1 cellular context compared by ENCODE assay signal in genomic region chr17:38617967-38618760, GRCh38.
TF ChIP-seq lines count a peak whose summit lies in the region.

No MANE protein-coding gene starts in this region.

TF ChIP-seq in HepG2, 621 proteins besides CTCF, POLR2A, EP300 and RAD21 (continued from another document and continues in another):
- peak; percentile 34; the same call in 1 of the 2 replicates for TF ChIP-seq ZNF770 (CRISPR knock-in tag; IDR thresholded peaks at IDR 0.05)
- TF ChIP-seq MTA3 (CRISPR knock-in tag; IDR thresholded peaks at IDR 0.05), result no peak
- TF ChIP-seq, protein P1, sequence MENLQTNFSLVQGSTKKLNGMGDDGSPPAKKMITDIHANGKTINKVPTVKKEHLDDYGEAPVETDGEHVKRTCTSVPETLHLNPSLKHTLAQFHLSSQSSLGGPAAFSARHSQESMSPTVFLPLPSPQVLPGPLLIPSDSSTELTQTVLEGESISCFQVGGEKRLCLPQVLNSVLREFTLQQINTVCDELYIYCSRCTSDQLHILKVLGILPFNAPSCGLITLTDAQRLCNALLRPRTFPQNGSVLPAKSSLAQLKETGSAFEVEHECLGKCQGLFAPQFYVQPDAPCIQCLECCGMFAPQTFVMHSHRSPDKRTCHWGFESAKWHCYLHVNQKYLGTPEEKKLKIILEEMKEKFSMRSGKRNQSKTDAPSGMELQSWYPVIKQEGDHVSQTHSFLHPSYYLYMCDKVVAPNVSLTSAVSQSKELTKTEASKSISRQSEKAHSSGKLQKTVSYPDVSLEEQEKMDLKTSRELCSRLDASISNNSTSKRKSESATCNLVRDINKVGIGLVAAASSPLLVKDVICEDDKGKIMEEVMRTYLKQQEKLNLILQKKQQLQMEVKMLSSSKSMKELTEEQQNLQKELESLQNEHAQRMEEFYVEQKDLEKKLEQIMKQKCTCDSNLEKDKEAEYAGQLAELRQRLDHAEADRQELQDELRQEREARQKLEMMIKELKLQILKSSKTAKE (CRISPR knock-in tag; IDR thresholded peaks at IDR 0.05; ENCODE audit: borderline replicate concordance), result peak; percentile 77; the same call in 1 of the 2 replicates
- TF ChIP-seq RORA (CRISPR knock-in tag; IDR thresholded peaks at IDR 0.05), result no peak
- no peak for TF ChIP-seq NBN (conservative IDR thresholded peaks at IDR 0.05)
- TF ChIP-seq ZBTB46 (CRISPR knock-in tag; IDR thresholded peaks at IDR 0.05; ENCODE audit: borderline replicate concordance), result no peak
- no peak for TF ChIP-seq RBM39 (IDR thresholded peaks at IDR 0.05; ENCODE audit: low read depth, low read length, poor library complexity, severe bottlenecking)
- no peak for TF ChIP-seq FOXK2 (IDR thresholded peaks at IDR 0.05)
- TF ChIP-seq ZNF773 (CRISPR knock-in tag; IDR thresholded peaks at IDR 0.05; ENCODE audit: borderline replicate concordance), result no peak
- TF ChIP-seq, protein P2, sequence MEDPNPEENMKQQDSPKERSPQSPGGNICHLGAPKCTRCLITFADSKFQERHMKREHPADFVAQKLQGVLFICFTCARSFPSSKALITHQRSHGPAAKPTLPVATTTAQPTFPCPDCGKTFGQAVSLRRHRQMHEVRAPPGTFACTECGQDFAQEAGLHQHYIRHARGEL (CRISPR knock-in tag; IDR thresholded peaks at IDR 0.05), result no peak
- TF ChIP-seq ZNF282 (IDR thresholded peaks at IDR 0.05; ENCODE audit: partially characterized antibody), result no peak
- TF ChIP-seq GPN1 (CRISPR knock-in tag; IDR thresholded peaks at IDR 0.05; ENCODE audit: borderline replicate concordance), result no peak
- TF ChIP-seq ZNF337 (CRISPR knock-in tag; IDR thresholded peaks at IDR 0.05; ENCODE audit: borderline replicate concordance, low read depth), result no peak
- TF ChIP-seq ZNF879 (CRISPR knock-in tag; IDR thresholded peaks at IDR 0.05), result no peak; the same call in 1 of the 2 replicates
- no peak for TF ChIP-seq SIN3A (IDR thresholded peaks at IDR 0.05; ENCODE audit: borderline replicate concordance, low read depth, low read length)
- peak; percentile 46; the same call in 1 of the 2 replicates for TF ChIP-seq HHEX (CRISPR knock-in tag; IDR thresholded peaks at IDR 0.05)
- no peak for TF ChIP-seq ZBTB1 (CRISPR knock-in tag; IDR thresholded peaks at IDR 0.05; ENCODE audit: borderline replicate concordance)
- no peak for TF ChIP-seq ZNF790 (CRISPR knock-in tag; IDR thresholded peaks at IDR 0.05; ENCODE audit: borderline replicate concordance)
- no peak for TF ChIP-seq ATF7 (IDR thresholded peaks at IDR 0.05)
- TF ChIP-seq ATF7 (CRISPR knock-in tag; IDR thresholded peaks at IDR 0.05), result no peak
- TF ChIP-seq CREBL2 (CRISPR knock-in tag; IDR thresholded peaks at IDR 0.05; ENCODE audit: borderline replicate concordance), result no peak
- TF ChIP-seq ZNF530 (CRISPR knock-in tag; IDR thresholded peaks at IDR 0.05; ENCODE audit: low read depth), result no peak
- TF ChIP-seq, protein P3, sequence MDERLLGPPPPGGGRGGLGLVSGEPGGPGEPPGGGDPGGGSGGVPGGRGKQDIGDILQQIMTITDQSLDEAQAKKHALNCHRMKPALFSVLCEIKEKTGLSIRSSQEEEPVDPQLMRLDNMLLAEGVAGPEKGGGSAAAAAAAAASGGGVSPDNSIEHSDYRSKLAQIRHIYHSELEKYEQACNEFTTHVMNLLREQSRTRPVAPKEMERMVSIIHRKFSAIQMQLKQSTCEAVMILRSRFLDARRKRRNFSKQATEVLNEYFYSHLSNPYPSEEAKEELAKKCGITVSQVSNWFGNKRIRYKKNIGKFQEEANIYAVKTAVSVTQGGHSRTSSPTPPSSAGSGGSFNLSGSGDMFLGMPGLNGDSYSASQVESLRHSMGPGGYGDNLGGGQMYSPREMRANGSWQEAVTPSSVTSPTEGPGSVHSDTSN (CRISPR knock-in tag; IDR thresholded peaks at IDR 0.05), result no peak
- no peak for TF ChIP-seq ZNF296 (CRISPR knock-in tag; conservative IDR thresholded peaks at IDR 0.05)
- TF ChIP-seq ZNF431 (CRISPR knock-in tag; IDR thresholded peaks at IDR 0.05; ENCODE audit: borderline replicate concordance, low read depth), result peak; percentile 57; the same call in 1 of the 2 replicates
- no peak for TF ChIP-seq ZNF180 (CRISPR knock-in tag; IDR thresholded peaks at IDR 0.05; ENCODE audit: borderline replicate concordance, low read depth)
- no peak for TF ChIP-seq SCMH1 (CRISPR knock-in tag; IDR thresholded peaks at IDR 0.05; ENCODE audit: borderline replicate concordance)
- no peak for TF ChIP-seq ZNF674 (CRISPR knock-in tag; IDR thresholded peaks at IDR 0.05; ENCODE audit: low read depth)
- peak; percentile 89 for TF ChIP-seq SALL1 (CRISPR knock-in tag; IDR thresholded peaks at IDR 0.05)
- no peak for TF ChIP-seq RFX1 (IDR thresholded peaks at IDR 0.05)
- TF ChIP-seq SRY (CRISPR knock-in tag; IDR thresholded peaks at IDR 0.05), result no peak
- TF ChIP-seq ZXDC (CRISPR knock-in tag; IDR thresholded peaks at IDR 0.05), result no peak
- peak; percentile 87; the same call in 1 of the 2 replicates for TF ChIP-seq NPAS2 (CRISPR knock-in tag; IDR thresholded peaks at IDR 0.05; ENCODE audit: borderline replicate concordance)
- no peak for TF ChIP-seq ZFP36 (IDR thresholded peaks at IDR 0.05; ENCODE audit: borderline replicate concordance, low read depth, low read length, partially characterized antibody)
- TF ChIP-seq BORCS8-MEF2B (CRISPR knock-in tag; IDR thresholded peaks at IDR 0.05), result peak; percentile 72; the same call in 1 of the 2 replicates
- TF ChIP-seq TCF12 (IDR thresholded peaks at IDR 0.05), result no peak
- peak; percentile 90 for TF ChIP-seq TCF12 (CRISPR knock-in tag; IDR thresholded peaks at IDR 0.05)
- TF ChIP-seq ZNF569 (CRISPR knock-in tag; IDR thresholded peaks at IDR 0.05; ENCODE audit: borderline replicate concordance), result no peak
- no peak; the same call in 1 of the 2 replicates for TF ChIP-seq ZNF639 (CRISPR knock-in tag; conservative IDR thresholded peaks at IDR 0.05)
- no peak for TF ChIP-seq FLYWCH1 (CRISPR knock-in tag; IDR thresholded peaks at IDR 0.05)
- no peak for TF ChIP-seq ZNF580 (CRISPR knock-in tag; IDR thresholded peaks at IDR 0.05; ENCODE audit: borderline replicate concordance, low read depth)
- no peak for TF ChIP-seq SSRP1 (CRISPR knock-in tag; IDR thresholded peaks at IDR 0.05)
- no peak for TF ChIP-seq SRF (IDR thresholded peaks at IDR 0.05; ENCODE audit: low read depth, low read length)
- no peak for TF ChIP-seq ZNF468 (CRISPR knock-in tag; IDR thresholded peaks at IDR 0.05)
- peak; percentile 9; the same call in 1 of the 2 replicates for TF ChIP-seq ZNF891 (CRISPR knock-in tag; IDR thresholded peaks at IDR 0.05)
- no peak for TF ChIP-seq SRSF4 (IDR thresholded peaks at IDR 0.05; ENCODE audit: low read depth, low read length, poor library complexity, severe bottlenecking)
- TF ChIP-seq PCBP1 (IDR thresholded peaks at IDR 0.05; ENCODE audit: borderline replicate concordance, low read depth, low read length), result no peak
- TF ChIP-seq ZBTB7B (CRISPR knock-in tag; IDR thresholded peaks at IDR 0.05), result peak; percentile 86
- no peak for TF ChIP-seq DBP (CRISPR knock-in tag; IDR thresholded peaks at IDR 0.05; ENCODE audit: not compliant biosample characterization)
- peak; percentile 64; the same call in 1 of the 2 replicates for TF ChIP-seq TOPORS (CRISPR knock-in tag; IDR thresholded peaks at IDR 0.05)
- TF ChIP-seq, protein P4, sequence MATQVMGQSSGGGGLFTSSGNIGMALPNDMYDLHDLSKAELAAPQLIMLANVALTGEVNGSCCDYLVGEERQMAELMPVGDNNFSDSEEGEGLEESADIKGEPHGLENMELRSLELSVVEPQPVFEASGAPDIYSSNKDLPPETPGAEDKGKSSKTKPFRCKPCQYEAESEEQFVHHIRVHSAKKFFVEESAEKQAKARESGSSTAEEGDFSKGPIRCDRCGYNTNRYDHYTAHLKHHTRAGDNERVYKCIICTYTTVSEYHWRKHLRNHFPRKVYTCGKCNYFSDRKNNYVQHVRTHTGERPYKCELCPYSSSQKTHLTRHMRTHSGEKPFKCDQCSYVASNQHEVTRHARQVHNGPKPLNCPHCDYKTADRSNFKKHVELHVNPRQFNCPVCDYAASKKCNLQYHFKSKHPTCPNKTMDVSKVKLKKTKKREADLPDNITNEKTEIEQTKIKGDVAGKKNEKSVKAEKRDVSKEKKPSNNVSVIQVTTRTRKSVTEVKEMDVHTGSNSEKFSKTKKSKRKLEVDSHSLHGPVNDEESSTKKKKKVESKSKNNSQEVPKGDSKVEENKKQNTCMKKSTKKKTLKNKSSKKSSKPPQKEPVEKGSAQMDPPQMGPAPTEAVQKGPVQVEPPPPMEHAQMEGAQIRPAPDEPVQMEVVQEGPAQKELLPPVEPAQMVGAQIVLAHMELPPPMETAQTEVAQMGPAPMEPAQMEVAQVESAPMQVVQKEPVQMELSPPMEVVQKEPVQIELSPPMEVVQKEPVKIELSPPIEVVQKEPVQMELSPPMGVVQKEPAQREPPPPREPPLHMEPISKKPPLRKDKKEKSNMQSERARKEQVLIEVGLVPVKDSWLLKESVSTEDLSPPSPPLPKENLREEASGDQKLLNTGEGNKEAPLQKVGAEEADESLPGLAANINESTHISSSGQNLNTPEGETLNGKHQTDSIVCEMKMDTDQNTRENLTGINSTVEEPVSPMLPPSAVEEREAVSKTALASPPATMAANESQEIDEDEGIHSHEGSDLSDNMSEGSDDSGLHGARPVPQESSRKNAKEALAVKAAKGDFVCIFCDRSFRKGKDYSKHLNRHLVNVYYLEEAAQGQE (IDR thresholded peaks at IDR 0.05; ENCODE audit: borderline replicate concordance in 1 of 2, low read depth in 1 of 2, low read length in 2 of 2), result no peak
- TF ChIP-seq ISL2 (CRISPR knock-in tag; IDR thresholded peaks at IDR 0.05), result peak; percentile 51
- TF ChIP-seq ZNF3 (CRISPR knock-in tag; IDR thresholded peaks at IDR 0.05), result no peak
